10 cellular contexts compared by ENCODE assay signal in the genomic region with DNA sequence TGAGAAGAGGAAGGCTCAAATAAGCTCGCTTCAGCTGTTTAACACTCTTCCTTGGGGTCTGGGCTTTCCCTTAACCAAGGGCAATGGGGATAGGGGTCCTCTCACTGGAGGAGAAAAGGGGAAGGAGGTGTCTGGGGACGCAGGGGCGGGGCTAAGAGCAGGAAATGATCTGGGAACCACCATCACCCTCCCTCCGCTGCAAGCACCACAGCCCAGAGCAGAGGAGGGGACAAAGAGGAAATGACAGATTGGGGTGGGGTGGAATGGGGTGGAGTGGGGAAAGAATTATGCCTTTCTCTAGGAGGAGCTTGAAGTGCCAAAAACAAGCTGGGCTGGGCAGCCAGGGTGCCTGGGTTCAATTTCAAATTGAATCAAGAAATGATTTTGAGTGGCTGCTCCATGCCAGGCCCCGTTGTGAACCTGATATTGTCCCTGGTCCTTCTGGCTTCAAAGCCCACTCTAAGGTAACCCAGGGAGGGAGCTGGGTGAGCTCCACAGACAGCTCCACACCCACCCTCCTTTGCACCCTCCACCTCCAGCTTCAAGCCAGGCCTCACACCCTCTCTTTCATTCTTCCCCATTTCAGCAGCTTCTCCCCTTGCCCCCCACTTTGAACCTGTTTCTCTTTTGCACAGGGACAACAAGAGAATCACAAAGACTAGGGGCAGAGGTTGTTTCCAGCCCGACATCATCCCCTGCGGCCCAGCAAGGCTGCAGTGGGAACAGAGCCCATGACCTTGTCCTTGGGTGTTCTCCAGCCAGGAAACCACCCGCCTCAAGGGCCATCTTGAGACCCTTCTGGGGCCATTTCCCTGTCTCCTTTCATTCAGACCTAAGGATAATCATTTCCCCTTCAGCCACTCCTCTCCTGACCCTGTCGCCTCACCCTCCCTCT. TPM values are rescaled to one million over a fixed set of nuclear protein-coding genes. Genes with fewer than 3 reads are reported as not detected.
DNase-seq lines count a peak whose midpoint lies in the region; FAIRE-seq and TF ChIP-seq lines count a peak whose summit lies in the region.
"Had no signal": no experiment of that assay in that cellular context is flagged by ENCODE, and none has a peak within 500 bp of the region (broad histone marks: within the 10 kb centered on the region; RNA-seq: fewer than 3 reads in every experiment).

No MANE protein-coding gene starts in this region.

- H3K4me1 Mint-ChIP-seq in IgD-negative memory B cell, result peaks cover 31 to 46% (median 43%) of the 10 kb centered on the region in 3 donors
- peaks cover 54% of the 10 kb centered on the region for H3K4me1 Mint-ChIP-seq in activated CD4-positive, alpha-beta memory T cell treated with anti-CD3 and anti-CD28 coated beads for 36 hours (ENCODE audit: low read depth)

- peak overlapping the region; percentile 97 to 100 (median 98) for H3K27ac Mint-ChIP-seq in IgD-negative memory B cell
- peak overlapping the region; percentile 99 for H3K27ac Mint-ChIP-seq in activated CD4-positive, alpha-beta memory T cell treated with anti-CD3 and anti-CD28 coated beads for 36 hours

- H3K36me3 ChIP-seq in esophagus squamous epithelium (peaks cover 0 to 59% (median 7%) of the 10 kb centered on the region in 3 donors), small intestine (ENCODE audit: control insufficient read depth in 2 of 2, insufficient read depth in 2 of 2, low read length in 2 of 2) (no peaks in the 10 kb centered on the region)
- H3K36me3 ChIP-seq: cardiac muscle cell had no signal

- TF ChIP-seq CTCF in esophagus squamous epithelium (IDR thresholded peaks at IDR 0.05), result no peak

- CTCF ChIA-PET in activated CD4-positive, alpha-beta memory T cell treated with anti-CD3 and anti-CD28 coated beads for 36 hours (lab: Charles Lee), result interaction anchor here (0.5 to 7.3 kb wide), 13 partner anchors 16 to 234 kb away, joined by 3 to 120 read pairs (median 5); partner anchors contain the start of genes DEDD, KLHDC9, PPOX and TSTD1

- intact Hi-C loops in activated CD4-positive, alpha-beta memory T cell treated with anti-CD3 and anti-CD28 coated beads for 36 hours (cut with micrococcal nuclease), result loop anchor here (1.0 to 5.0 kb wide), 5 partner anchors 22 to 99 kb away; partner anchors contain the start of genes F11R and PPOX
- intact Hi-C loops in esophagus squamous epithelium (cut with DNase I), result no loop called here

- no peaks in the 10 kb centered on the region for H3K27me3 ChIP-seq in esophagus squamous epithelium
- H3K27me3 ChIP-seq in small intestine (ENCODE audit: control insufficient read depth in 2 of 2, insufficient read depth in 2 of 2, low read length in 2 of 2), result no peaks in the 10 kb centered on the region
- H3K27me3 ChIP-seq: cardiac muscle cell had no signal

- peaks cover 5% of the 10 kb centered on the region for H3K36me3 Mint-ChIP-seq in IgD-negative memory B cell
- peaks cover 35% of the 10 kb centered on the region for H3K36me3 Mint-ChIP-seq in activated CD4-positive, alpha-beta memory T cell treated with anti-CD3 and anti-CD28 coated beads for 36 hours

- no peaks in the 10 kb centered on the region for H3K27me3 Mint-ChIP-seq in IgD-negative memory B cell
- no peaks in the 10 kb centered on the region for H3K27me3 Mint-ChIP-seq in activated CD4-positive, alpha-beta memory T cell treated with anti-CD3 and anti-CD28 coated beads for 36 hours

- H3K27ac ChIP-seq in esophagus squamous epithelium, result peak overlapping the region; percentile 72 to 86 (median 84)
- H3K27ac ChIP-seq in small intestine (ENCODE audit: low read depth in 1 of 2, low read length in 1 of 2), result peak overlapping the region; percentile 8 to 89
- H3K27ac ChIP-seq: cardiac muscle cell had no signal

- POLR2A ChIA-PET in activated CD4-positive, alpha-beta memory T cell treated with anti-CD3 and anti-CD28 coated beads for 36 hours (lab: Charles Lee), result interaction anchor here (0.6 to 3.9 kb wide), 14 partner anchors 9 to 273 kb away, joined by 3 to 39 read pairs (median 4); partner anchors contain the start of genes DEDD, LY9, NIT1 and PFDN2

- H3K4me3 ChIP-seq in esophagus squamous epithelium (peak overlapping the region; percentile 21 to 62 (median 42)), small intestine (ENCODE audit: low read depth in 1 of 2, low read length in 2 of 2) (peak overlapping the region; percentile 53 to 61)
- H3K4me3 ChIP-seq: A549, cardiac muscle cell had no signal

- peak in 1 of 4 donors; percentile 33 for TF ChIP-seq POLR2A in esophagus squamous epithelium (IDR thresholded peaks at IDR 0.05)

- peaks cover 0 to 64% (median 5%) of the 10 kb centered on the region in 3 donors for H3K4me1 ChIP-seq in esophagus squamous epithelium
- H3K4me1 ChIP-seq in small intestine (ENCODE audit: control insufficient read depth in 2 of 2, insufficient read depth in 1 of 2, low read depth in 1 of 2, low read length in 1 of 2), result no peaks in the 10 kb centered on the region

- peak; percentile 77 for DNase-seq in activated gamma-delta T cell treated with Interleukin-2 at 50 U/mL for 16 hours
- DNase-seq in activated gamma-delta T cell (lab: John Stamatoyannopoulos, UW), result no peak
- peak; percentile 91 for DNase-seq in activated CD4-positive, alpha-beta memory T cell treated with anti-CD3 and anti-CD28 coated beads for 36 hours
- peak; percentile 41 for DNase-seq in esophagus squamous epithelium (lab: John Stamatoyannopoulos, UW)
- peak; percentile 65 for DNase-seq in small intestine
- no peak for DNase-seq in NCI-H526 treated with DMSO at 0.1 percent for 48 hours (lab: John Stamatoyannopoulos, UW)
- no peak for DNase-seq in DMS153 (lab: John Stamatoyannopoulos, UW)

- peak overlapping the region; percentile 97 to 98 (median 98) for H3K4me3 Mint-ChIP-seq in IgD-negative memory B cell
- H3K4me3 Mint-ChIP-seq in activated CD4-positive, alpha-beta memory T cell treated with anti-CD3 and anti-CD28 coated beads for 36 hours, result peak overlapping the region; percentile 97

- no peaks in the 10 kb centered on the region for H3K9me3 ChIP-seq in esophagus squamous epithelium
- H3K9me3 ChIP-seq in small intestine (ENCODE audit: control insufficient read depth, low read depth), result no peaks in the 10 kb centered on the region
- H3K9me3 ChIP-seq: A549 had no signal

- no peaks in the 10 kb centered on the region for H3K9me3 Mint-ChIP-seq in IgD-negative memory B cell
- H3K9me3 Mint-ChIP-seq in activated CD4-positive, alpha-beta memory T cell treated with anti-CD3 and anti-CD28 coated beads for 36 hours, result peaks cover 2% of the 10 kb centered on the region

- WGBS in esophagus squamous epithelium, 2 donors, result 47 to 55% methylated on average over 6 to 8 of the region's 9 CpGs
- WGBS in small intestine, 3 donors, result 56 to 66% (median 62%) methylated on average over 9 of the region's 9 CpGs

- no peak for FAIRE-seq in small intestine (lab: Jason Lieb, UNC)
- FAIRE-seq: A549 had no signal

RNA-seq across cellular contexts. Expression of gene ARHGAP30, which starts 1.1 kb away (rescaled TPM):
- polyA plus RNA-seq in IgD-negative memory B cell (138 TPM), small intestine (1 to 10 TPM; 2.2 to 5.8 (median 5.4) TPM)
- total RNA-seq in activated CD4-positive, alpha-beta memory T cell treated with anti-CD3 and anti-CD28 coated beads for 36 hours, result 100 to 1,000 TPM; 171 to 178 TPM
- 10 to 100 TPM in 2 of 4 donors, 1 to 10 TPM in 2; 2.9 to 13.5 (median 7.4) TPM for total RNA-seq in esophagus squamous epithelium
- total RNA-seq: cardiac muscle cell had no signal

RNA-seq across cellular contexts. Expression of gene NECTIN4, which starts 20.8 kb away (rescaled TPM):
- polyA plus RNA-seq in IgD-negative memory B cell (not detected), small intestine (1 to 10 TPM in 1 of 3 donors, under 1 TPM in 1, not detected in 1; 0.22 to 1.0 TPM)
- total RNA-seq in activated CD4-positive, alpha-beta memory T cell treated with anti-CD3 and anti-CD28 coated beads for 36 hours, result under 1 TPM in 1 of 2 experiments, not detected in 1; 0.05 TPM
- 100 to 1,000 TPM in 2 of 4 donors, 10 to 100 TPM in 2; 52.7 to 161 (median 96.2) TPM for total RNA-seq in esophagus squamous epithelium
- total RNA-seq: cardiac muscle cell had no signal
- polyA plus RNA-seq: cardiac muscle cell had no signal

RNA-seq across cellular contexts. Expression of gene USF1, which starts 22.8 kb away (rescaled TPM):
- polyA plus RNA-seq in IgD-negative memory B cell, result 13.5 TPM
- total RNA-seq in activated CD4-positive, alpha-beta memory T cell treated with anti-CD3 and anti-CD28 coated beads for 36 hours, result 10 to 100 TPM; 43.4 to 43.7 TPM
- total RNA-seq in esophagus squamous epithelium, result 10 to 100 TPM; 35.9 to 55.7 (median 49.4) TPM
- polyA plus RNA-seq in small intestine, result 100 to 1,000 TPM in 2 of 3 donors, 10 to 100 TPM in 1; 60.1 to 123 (median 109) TPM

RNA-seq across cellular contexts. Expression of gene KLHDC9, which starts 29.6 kb away (rescaled TPM):
- polyA plus RNA-seq in IgD-negative memory B cell (5.0 TPM), small intestine (1 to 10 TPM; 1.8 to 3.8 (median 2.2) TPM)
- 1 to 10 TPM; 1.2 to 1.6 TPM for total RNA-seq in activated CD4-positive, alpha-beta memory T cell treated with anti-CD3 and anti-CD28 coated beads for 36 hours
- 1 to 10 TPM in 3 of 4 donors, under 1 TPM in 1; 0.31 to 2.7 (median 1.7) TPM for total RNA-seq in esophagus squamous epithelium

RNA-seq across cellular contexts. Expression of gene TSTD1, which starts 29.8 kb away (rescaled TPM):
- polyA plus RNA-seq in IgD-negative memory B cell, result 349 TPM
- total RNA-seq in activated CD4-positive, alpha-beta memory T cell treated with anti-CD3 and anti-CD28 coated beads for 36 hours, result 10 to 100 TPM; 70.2 to 77.7 TPM
- total RNA-seq in esophagus squamous epithelium, result 10 to 100 TPM; 69.3 to 99.0 (median 91.4) TPM
- 100 to 1,000 TPM in 2 of 3 donors, 10 to 100 TPM in 1; 65.8 to 185 (median 115) TPM for polyA plus RNA-seq in small intestine

Comparison
In these comparisons a context has a peak if more than half of its experiments do, and no peak if none do; other contexts are left out.
1. DNase-seq: peak in activated gamma-delta T cell treated with Interleukin-2 at 50 U/mL for 16 hours (single experiment), activated CD4-positive, alpha-beta memory T cell treated with anti-CD3 and anti-CD28 coated beads for 36 hours (single experiment), esophagus squamous epithelium (single experiment) and small intestine (single experiment); none in activated gamma-delta T cell (single experiment), NCI-H526 treated with DMSO at 0.1 percent for 48 hours (single experiment) and DMS153 (single experiment).
2. RNA of gene ARHGAP30, which starts 1.1 kb away (total RNA-seq): 171 to 178 TPM in activated CD4-positive, alpha-beta memory T cell treated with anti-CD3 and anti-CD28 coated beads for 36 hours; 2.9 to 13.5 TPM in esophagus squamous epithelium; every median in the first group is over 10 times any median in the second.
3. RNA of gene NECTIN4, which starts 20.8 kb away (total RNA-seq): 52.7 to 161 TPM in esophagus squamous epithelium; 0.05 TPM in activated CD4-positive, alpha-beta memory T cell treated with anti-CD3 and anti-CD28 coated beads for 36 hours; every median in the first group is over 10 times any median in the second.